ENCODE assay signal across 20 cellular contexts in genomic region chr1:30263405-30263804, GRCh38.
A peak's percentile ranks its signal among the peaks of the same experiment; 100 is the strongest.
DNase-seq lines count a peak whose midpoint lies in the region; ATAC-seq and TF ChIP-seq lines count a peak whose summit lies in the region.
"Had no signal": no experiment of that assay in that cellular context is flagged by ENCODE, and none has a peak within 500 bp of the region (broad histone marks: within the 10 kb centered on the region; RNA-seq: fewer than 3 reads in every experiment).

No MANE protein-coding gene starts in this region.

- H3K36me3 Mint-ChIP-seq in glutamatergic neuron (ENCODE audit: unreplicated experiment): peaks cover 6% of the 10 kb centered on the region
- no peaks in the 10 kb centered on the region for H3K36me3 Mint-ChIP-seq in stimulated activated effector memory CD8-positive, alpha-beta T cell treated with anti-CD3 and anti-CD28 coated beads, Interleukin-12 subunit alpha, Interleukin-12 subunit beta, amount 100 ng/mL, for 72 hours
- H3K36me3 Mint-ChIP-seq: CD14-positive monocyte; CD4-positive, CD25-positive, alpha-beta regulatory T cell had no signal

- H3K4me1 Mint-ChIP-seq in glutamatergic neuron (ENCODE audit: low read depth, unreplicated experiment): no peaks in the 10 kb centered on the region
- no peaks in the 10 kb centered on the region for H3K4me1 Mint-ChIP-seq in stimulated activated effector memory CD8-positive, alpha-beta T cell treated with anti-CD3 and anti-CD28 coated beads, Interleukin-12 subunit alpha, Interleukin-12 subunit beta, amount 100 ng/mL, for 72 hours
- H3K4me1 Mint-ChIP-seq: B cell; CD14-positive monocyte; CD4-positive, alpha-beta memory T cell; CD4-positive, CD25-positive, alpha-beta regulatory T cell; CD8-positive, alpha-beta memory T cell had no signal

- ATAC-seq in stimulated activated effector memory CD8-positive, alpha-beta T cell treated with anti-CD3 and anti-CD28 coated beads, Interleukin-12 subunit alpha, Interleukin-12 subunit beta, amount 100 ng/mL, for 72 hours: no peak

- no peaks in the 10 kb centered on the region for H3K36me3 ChIP-seq in sigmoid colon
- H3K36me3 ChIP-seq in thyroid gland: no peaks in the 10 kb centered on the region
- H3K36me3 ChIP-seq in BE2C: no peaks in the 10 kb centered on the region
- H3K36me3 ChIP-seq: BLaER1 had no signal

- H3K9me3 ChIP-seq in sigmoid colon (no peaks in the 10 kb centered on the region), thyroid gland (no peaks in the 10 kb centered on the region), BE2C (no peaks in the 10 kb centered on the region)
- H3K9me3 ChIP-seq: BLaER1 had no signal

- TF ChIP-seq POLR2A in sigmoid colon (IDR thresholded peaks at IDR 0.05) (no peak), thyroid gland (IDR thresholded peaks at IDR 0.05) (no peak)

- H3K4me3 ChIP-seq in sigmoid colon: no peak overlapping the region
- H3K4me3 ChIP-seq in thyroid gland (replicated peaks in 1 of 3): no peak overlapping the region
- H3K4me3 ChIP-seq in BE2C (ENCODE audit: low read depth, low read length): no peak overlapping the region
- H3K4me3 ChIP-seq: BLaER1 had no signal

- H3K4me1 ChIP-seq in sigmoid colon (no peaks in the 10 kb centered on the region), thyroid gland (peaks cover 0 to 10% of the 10 kb centered on the region in 2 donors), BE2C (no peaks in the 10 kb centered on the region)

- peaks cover 2% of the 10 kb centered on the region for H3K9me3 Mint-ChIP-seq in glutamatergic neuron (ENCODE audit: unreplicated experiment)
- peaks cover 4% of the 10 kb centered on the region for H3K9me3 Mint-ChIP-seq in stimulated activated effector memory CD8-positive, alpha-beta T cell treated with anti-CD3 and anti-CD28 coated beads, Interleukin-12 subunit alpha, Interleukin-12 subunit beta, amount 100 ng/mL, for 72 hours

- intact Hi-C loops in sigmoid colon (cut with DNase I): no loop called here
- intact Hi-C loops in thyroid gland (cut with DNase I): no loop called here

- peaks cover 0 to 17% (median 0%) of the 10 kb centered on the region in 3 donors for H3K27me3 ChIP-seq in sigmoid colon
- no peaks in the 10 kb centered on the region for H3K27me3 ChIP-seq in thyroid gland
- no peaks in the 10 kb centered on the region for H3K27me3 ChIP-seq in BE2C
- H3K27me3 ChIP-seq: BLaER1 had no signal

- H3K27me3 Mint-ChIP-seq in glutamatergic neuron (ENCODE audit: unreplicated experiment): peaks cover 3% of the 10 kb centered on the region

- DNase-seq in glutamatergic neuron (peak; percentile 0), sigmoid colon (peak; percentile 52), thyroid gland (peak; percentile 5 to 30), BE2C (no peak), DMS53 (lab: John Stamatoyannopoulos, UW) (no peak), NCI-H1417 (lab: John Stamatoyannopoulos, UW) (no peak)
- DNase-seq in stimulated activated effector memory CD8-positive, alpha-beta T cell treated with anti-CD3 and anti-CD28 coated beads, Interleukin-12 subunit alpha, Interleukin-12 subunit beta, amount 100 ng/mL, for 72 hours (ENCODE audit: low spot score in 2 of 2): no peak
- DNase-seq: 8988T; AML-193; C1 segment of cervical spinal cord; CD4-positive, alpha-beta memory T cell; CD4-positive, CD25-positive, alpha-beta regulatory T cell; CD8-positive, alpha-beta memory T cell; COR-L47; DMS 273 treated with DMSO at 0.1 percent for 48 hours; DMS153; GF-D8 had no signal

- H3K27ac ChIP-seq in sigmoid colon: no peak overlapping the region
- H3K27ac ChIP-seq in thyroid gland: no peak overlapping the region
- H3K27ac ChIP-seq: BLaER1 had no signal

- H3K27ac Mint-ChIP-seq in glutamatergic neuron (ENCODE audit: unreplicated experiment): no peak overlapping the region
- no peak overlapping the region for H3K27ac Mint-ChIP-seq in stimulated activated effector memory CD8-positive, alpha-beta T cell treated with anti-CD3 and anti-CD28 coated beads, Interleukin-12 subunit alpha, Interleukin-12 subunit beta, amount 100 ng/mL, for 72 hours
- H3K27ac Mint-ChIP-seq: B cell; CD14-positive monocyte; CD4-positive, CD25-positive, alpha-beta regulatory T cell had no signal

- WGBS in sigmoid colon, 2 donors: 84 to 92% methylated on average over 4 of the region's 4 CpGs
- 74 to 79% methylated on average over 4 of the region's 4 CpGs for WGBS in thyroid gland, 2 donors

- TF ChIP-seq EP300 in sigmoid colon (IDR thresholded peaks at IDR 0.05): no peak

- H3K4me3 Mint-ChIP-seq in glutamatergic neuron (ENCODE audit: unreplicated experiment): no peak overlapping the region
- no peak overlapping the region for H3K4me3 Mint-ChIP-seq in stimulated activated effector memory CD8-positive, alpha-beta T cell treated with anti-CD3 and anti-CD28 coated beads, Interleukin-12 subunit alpha, Interleukin-12 subunit beta, amount 100 ng/mL, for 72 hours
- H3K4me3 Mint-ChIP-seq: B cell; CD14-positive monocyte; CD4-positive, alpha-beta memory T cell; CD4-positive, CD25-positive, alpha-beta regulatory T cell; CD8-positive, alpha-beta memory T cell had no signal

- TF ChIP-seq CTCF in glutamatergic neuron (IDR thresholded peaks at IDR 0.05; ENCODE audit: partially characterized antibody, unreplicated experiment) (no peak), sigmoid colon (IDR thresholded peaks at IDR 0.05) (no peak), thyroid gland (IDR thresholded peaks at IDR 0.05) (no peak), BE2C (IDR thresholded peaks at IDR 0.05; ENCODE audit: low read depth, low read length) (no peak)

Comparison
In these comparisons a context has a peak if more than half of its experiments do, and no peak if none do; other contexts are left out.
1. DNase-seq: peak in glutamatergic neuron (single experiment), sigmoid colon (single experiment) and thyroid gland (2 of 2); none in BE2C (single experiment), stimulated activated effector memory CD8-positive, alpha-beta T cell treated with anti-CD3 and anti-CD28 coated beads, Interleukin-12 subunit alpha, Interleukin-12 subunit beta, amount 100 ng/mL, for 72 hours (0 of 2), DMS53 (single experiment) and NCI-H1417 (0 of 3).